8 cellular contexts compared by ENCODE assay signal in genomic region chr14:70186826-70187483, GRCh38. TPM values are rescaled to one million over a fixed set of nuclear protein-coding genes. Genes with fewer than 3 reads are reported as not detected.
A peak's percentile ranks its signal among the peaks of the same experiment; 100 is the strongest.
DNase-seq lines count a peak whose midpoint lies in the region; ATAC-seq, FAIRE-seq and TF ChIP-seq lines count a peak whose summit lies in the region.

No MANE protein-coding gene starts in this region.

- DNase-seq in CD4-positive, CD25-positive, alpha-beta regulatory T cell, result no peak
- DNase-seq in HCEC 1CT (peak; percentile 17), adipocyte (ENCODE audit: low read depth) (no peak), keratinocyte (ENCODE audit: low read depth, low spot score) (no peak), tibial nerve (ENCODE audit: low spot score in 2 of 2) (no peak), Calu3 (no peak), H54 (ENCODE audit: insufficient read length, low spot score) (no peak)
- no peak for DNase-seq in stimulated activated naive CD4-positive, alpha-beta T cell treated with Interleukin-2 at 50 U/mL for 16 hours (lab: John Stamatoyannopoulos, UW)

- peak overlapping the region; percentile 82 for H3K4me2 ChIP-seq in keratinocyte (ENCODE audit: control insufficient read depth, extremely low read depth, insufficient read depth, low read depth, low read length)

- no peak overlapping the region for H2AFZ ChIP-seq in keratinocyte (ENCODE audit: control insufficient read depth, low read length)

- H3K4me3 Mint-ChIP-seq in CD4-positive, CD25-positive, alpha-beta regulatory T cell, result peak overlapping the region in 3 of 4 donors; percentile 35 to 74 (median 51)
- H3K4me3 Mint-ChIP-seq in Calu3 (ENCODE audit: low read depth, unreplicated experiment), result no peak overlapping the region

- H3K9ac ChIP-seq in adipocyte (ENCODE audit: low read length), result no peak overlapping the region
- H3K9ac ChIP-seq in keratinocyte (ENCODE audit: control insufficient read depth, extremely low read depth, insufficient read depth, low read length), result no peak overlapping the region

- H3K9me3 Mint-ChIP-seq in CD4-positive, CD25-positive, alpha-beta regulatory T cell, result peaks cover 0 to 2% (median 0%) of the 10 kb centered on the region in 7 donors
- H3K9me3 Mint-ChIP-seq in Calu3 (ENCODE audit: low read depth, unreplicated experiment), result no peaks in the 10 kb centered on the region

- H3K27me3 Mint-ChIP-seq in CD4-positive, CD25-positive, alpha-beta regulatory T cell, result peaks cover 52% of the 10 kb centered on the region
- peaks cover 65% of the 10 kb centered on the region for H3K27me3 Mint-ChIP-seq in Calu3 (ENCODE audit: unreplicated experiment)

- H3K27ac ChIP-seq in CD4-positive, CD25-positive, alpha-beta regulatory T cell (ENCODE audit: insufficient read depth, low read length, poor library complexity, severe bottlenecking), result no peak overlapping the region
- H3K27ac ChIP-seq in keratinocyte (ENCODE audit: control insufficient read depth, insufficient read depth, low read length) (no peak overlapping the region), tibial nerve (no peak overlapping the region)

- no peaks in the 10 kb centered on the region for H3K79me2 ChIP-seq in keratinocyte (ENCODE audit: control insufficient read depth, insufficient read depth, low read length)

- dilution Hi-C loops in keratinocyte (cut with MboI; ENCODE audit: extremely low pct_ligation_motif_present, low sequenced_read_pairs), result no loop called here

- H3K27me3 ChIP-seq in CD4-positive, CD25-positive, alpha-beta regulatory T cell (ENCODE audit: control insufficient read depth, insufficient read depth, low read length), result peaks cover 34% of the 10 kb centered on the region
- H3K27me3 ChIP-seq in adipocyte (replicated peaks; ENCODE audit: control insufficient read depth, insufficient read depth, low read length) (peaks cover 47% of the 10 kb centered on the region), keratinocyte (ENCODE audit: control insufficient read depth, extremely low read depth, insufficient read depth, low read length) (peaks cover 44% of the 10 kb centered on the region), tibial nerve (peaks cover 0 to 50% of the 10 kb centered on the region in 2 donors)

- H3K4me1 Mint-ChIP-seq in CD4-positive, CD25-positive, alpha-beta regulatory T cell, result peaks cover 0 to 31% (median 7%) of the 10 kb centered on the region in 4 donors
- no peaks in the 10 kb centered on the region for H3K4me1 Mint-ChIP-seq in Calu3 (ENCODE audit: low read depth, unreplicated experiment)

- FAIRE-seq in keratinocyte (lab: Jason Lieb, UNC) (no peak), H54 (lab: Jason Lieb, UNC) (no peak)

- no peak for ATAC-seq in CD4-positive, CD25-positive, alpha-beta regulatory T cell (ENCODE audit: low read depth in 2 of 2)

- intact Hi-C loops in Calu3 (cut with micrococcal nuclease; ENCODE audit: unreplicated experiment), result no loop called here

- no peaks in the 10 kb centered on the region for H4K20me1 ChIP-seq in keratinocyte (ENCODE audit: control insufficient read depth, extremely low read depth, insufficient read depth, low read length)

- no peaks in the 10 kb centered on the region for H3K9me1 ChIP-seq in keratinocyte (ENCODE audit: control insufficient read depth, extremely low read depth, insufficient read depth, low read length)

- 7 to 12% methylated on average over 29 of the region's 29 CpGs for WGBS in tibial nerve, 2 donors

- TF ChIP-seq EP300 in tibial nerve (IDR thresholded peaks at IDR 0.05), result no peak

- H3K36me3 ChIP-seq in CD4-positive, CD25-positive, alpha-beta regulatory T cell (ENCODE audit: control insufficient read depth, insufficient read depth, low read length), result no peaks in the 10 kb centered on the region
- no peaks in the 10 kb centered on the region for H3K36me3 ChIP-seq in adipocyte (ENCODE audit: control insufficient read depth, insufficient read depth, low read length, severe bottlenecking)
- H3K36me3 ChIP-seq in keratinocyte (ENCODE audit: control insufficient read depth in 2 of 2, extremely low read depth in 1 of 2, insufficient read depth in 2 of 2, low read length in 2 of 2), result no peaks in the 10 kb centered on the region
- H3K36me3 ChIP-seq in tibial nerve, result no peaks in the 10 kb centered on the region

- H3K27ac Mint-ChIP-seq in CD4-positive, CD25-positive, alpha-beta regulatory T cell, result no peak overlapping the region
- no peak overlapping the region for H3K27ac Mint-ChIP-seq in Calu3 (ENCODE audit: unreplicated experiment)

- no peak overlapping the region for H3K4me3 ChIP-seq in CD4-positive, CD25-positive, alpha-beta regulatory T cell (ENCODE audit: low read depth, low read length)
- H3K4me3 ChIP-seq in adipocyte (ENCODE audit: low read length) (peak overlapping the region; percentile 65), keratinocyte (ENCODE audit: control insufficient read depth in 2 of 3, extremely low read depth in 1 of 3, insufficient read depth in 2 of 3, low read depth in 1 of 3, low read length in 3 of 3) (peak overlapping the region in 1 of 3 experiments; percentile 48), tibial nerve (peak overlapping the region; percentile 11 to 55 (median 39))

- TF ChIP-seq CTCF in keratinocyte (optimal IDR thresholded peaks at IDR 0.05 in 1 of 3, IDR thresholded peaks at IDR 0.05 in 1 of 3, conservative IDR thresholded peaks at IDR 0.05 in 1 of 3; ENCODE audit: extremely low read depth in 1 of 3, insufficient read depth in 2 of 3, low read length in 3 of 3) (no peak), tibial nerve (IDR thresholded peaks at IDR 0.05) (no peak), Calu3 (IDR thresholded peaks at IDR 0.05; ENCODE audit: unreplicated experiment) (no peak)

- TF ChIP-seq POLR2A in tibial nerve (IDR thresholded peaks at IDR 0.05) (no peak), H54 (IDR thresholded peaks at IDR 0.05; ENCODE audit: low read depth, low read length) (no peak)

- no peaks in the 10 kb centered on the region for H3K36me3 Mint-ChIP-seq in CD4-positive, CD25-positive, alpha-beta regulatory T cell
- no peaks in the 10 kb centered on the region for H3K36me3 Mint-ChIP-seq in Calu3 (ENCODE audit: insufficient read depth, unreplicated experiment)

- BruUV-seq in Calu3 (replicated peaks; lab: Mats Ljungman, UMichigan), result no TSS peak

- no peaks in the 10 kb centered on the region for H3K9me3 ChIP-seq in CD4-positive, CD25-positive, alpha-beta regulatory T cell (ENCODE audit: control insufficient read depth in 2 of 2, low read length in 2 of 2)
- H3K9me3 ChIP-seq in adipocyte (ENCODE audit: control insufficient read depth, low read length), result peaks cover 3% of the 10 kb centered on the region
- H3K9me3 ChIP-seq in keratinocyte (ENCODE audit: control insufficient read depth, low read depth, low read length), result no peaks in the 10 kb centered on the region
- H3K9me3 ChIP-seq in tibial nerve, result no peaks in the 10 kb centered on the region

- H3K4me1 ChIP-seq in CD4-positive, CD25-positive, alpha-beta regulatory T cell (ENCODE audit: control insufficient read depth, insufficient read depth, low read length, poor library complexity, severe bottlenecking), result peaks cover 25% of the 10 kb centered on the region
- H3K4me1 ChIP-seq in adipocyte (ENCODE audit: control insufficient read depth, insufficient read depth, low read length), result peaks cover 4% of the 10 kb centered on the region
- H3K4me1 ChIP-seq in keratinocyte (ENCODE audit: control insufficient read depth, extremely low read depth, insufficient read depth, low read length), result peaks cover 9% of the 10 kb centered on the region
- H3K4me1 ChIP-seq in tibial nerve, result peaks cover 0 to 34% (median 11%) of the 10 kb centered on the region in 4 donors

- CTCF ChIA-PET in Calu3 (lab: Charles Lee), result interaction anchor here (0.9 kb wide), 1 partner anchor 1244 kb away, joined by 4 read pairs; no protein-coding TSS in a partner anchor

RNA-seq across cellular contexts. Expression of gene SLC8A3, which starts 1.8 kb away (rescaled TPM):
- 0.37 TPM for total RNA-seq in CD4-positive, CD25-positive, alpha-beta regulatory T cell
- not detected for polyA plus RNA-seq in CD4-positive, CD25-positive, alpha-beta regulatory T cell
- polyA plus RNA-seq in keratinocyte, result not detected in 3 replicates
- not detected for polyA plus RNA-seq in keratinocyte (2011; ENCODE audit: low read depth)
- polyA plus RNA-seq in keratinocyte (2011; cell fraction: cytosol; rRNA removed), result not detected in 2 replicates
- not detected in 2 replicates for polyA plus RNA-seq in keratinocyte (2011; cell fraction: nucleus; rRNA removed)
- 0.05 TPM in 1 of 2 replicates, not detected in the other for polyA plus RNA-seq in keratinocyte (2012; ENCODE audit: low replicate concordance)
- polyA minus RNA-seq in keratinocyte, result not detected in 3 replicates
- not detected for polyA minus RNA-seq in keratinocyte (2011; cell fraction: cytosol; rRNA and poly(A)+ RNA removed)
- polyA minus RNA-seq in keratinocyte (2011; cell fraction: nucleus; rRNA and poly(A)+ RNA removed), result not detected in 2 replicates
- total RNA-seq in tibial nerve (1 to 10 TPM in 1 of 4 donors, under 1 TPM in 2, not detected in 1; 0.20 to 1.0 (median 0.22) TPM), Calu3 (2022) (not detected in 2 replicates)
